14 cellular contexts compared by ENCODE assay signal in the genomic region with DNA sequence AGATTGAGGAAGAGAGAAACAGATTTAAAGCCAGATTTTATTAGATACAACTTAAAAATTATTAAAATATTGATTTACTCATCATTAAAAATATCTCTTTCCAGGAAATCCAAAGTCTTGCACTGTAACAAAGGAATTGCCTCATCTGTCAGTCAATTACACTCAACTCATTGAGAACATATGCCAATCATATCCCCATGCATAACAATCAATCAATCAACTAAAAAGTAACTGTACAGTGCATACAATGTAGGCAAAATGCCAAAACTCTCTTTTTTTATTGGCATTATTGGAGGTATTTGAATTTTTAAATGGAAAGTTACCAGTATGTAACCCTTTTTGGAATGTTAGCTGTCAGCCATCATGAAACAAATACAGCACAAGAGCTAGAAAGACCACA. TPM values are rescaled to one million over a fixed set of nuclear protein-coding genes. Genes with fewer than 3 reads are reported as not detected.
"Had no signal": no experiment of that assay in that cellular context is flagged by ENCODE, and none has a peak within 500 bp of the region (broad histone marks: within the 10 kb centered on the region; RNA-seq: fewer than 3 reads in every experiment).

No MANE protein-coding gene starts in this region.

- ATAC-seq: lower lobe of right lung, upper lobe of right lung had no signal

- DNase-seq: activated CD4-positive, alpha-beta memory T cell treated with anti-CD3 and anti-CD28 coated beads, Interleukin-2, amount 10 ng/mL, durations not matched to agents 7 days and 5 days; activated CD4-positive, alpha-beta T cell treated with anti-CD3 and anti-CD28 coated beads for 4 hours; activated effector memory CD4-positive, alpha-beta T cell treated with Interleukin-2 at 50 U/mL for 16 hours; activated naive CD4-positive, alpha-beta T cell treated with anti-CD3 and anti-CD28 coated beads, Interleukin-2, amount 50 U/mL, for 16 hours; activated T-cell treated with anti-CD3 and anti-CD28 coated beads, Interleukin-2, amount 50 U/mL, for 24 hours; glutamatergic neuron; immature natural killer cell; left colon; lower lobe of right lung; spleen; T-helper 2 cell; upper lobe of right lung had no signal

- H3K27me3 ChIP-seq: right atrium auricular region, spleen, suprapubic skin, upper lobe of right lung had no signal

- H3K9me3 ChIP-seq: lower lobe of right lung, right atrium auricular region, suprapubic skin, upper lobe of right lung had no signal

- H3K36me3 ChIP-seq: lower lobe of right lung, right atrium auricular region, spleen, suprapubic skin, upper lobe of right lung had no signal

- H3K4me3 ChIP-seq: lower lobe of right lung, right atrium auricular region, spleen, suprapubic skin, upper lobe of right lung had no signal

- H3K27ac ChIP-seq: lower lobe of right lung, right atrium auricular region, spleen, suprapubic skin, upper lobe of right lung had no signal

- H3K4me1 ChIP-seq: lower lobe of right lung, right atrium auricular region, spleen, upper lobe of right lung had no signal

RNA-seq across cellular contexts. Expression of a gene that starts 45.3 kb away (rescaled TPM):
- total RNA-seq: activated CD4-positive, alpha-beta memory T cell treated with anti-CD3 and anti-CD28 coated beads, Interleukin-2, amount 10 ng/mL, durations not matched to agents 7 days and 5 days; spleen had no signal
- polyA plus RNA-seq: immature natural killer cell, spleen had no signal
